31 cellular contexts compared by ENCODE assay signal in the genomic region with DNA sequence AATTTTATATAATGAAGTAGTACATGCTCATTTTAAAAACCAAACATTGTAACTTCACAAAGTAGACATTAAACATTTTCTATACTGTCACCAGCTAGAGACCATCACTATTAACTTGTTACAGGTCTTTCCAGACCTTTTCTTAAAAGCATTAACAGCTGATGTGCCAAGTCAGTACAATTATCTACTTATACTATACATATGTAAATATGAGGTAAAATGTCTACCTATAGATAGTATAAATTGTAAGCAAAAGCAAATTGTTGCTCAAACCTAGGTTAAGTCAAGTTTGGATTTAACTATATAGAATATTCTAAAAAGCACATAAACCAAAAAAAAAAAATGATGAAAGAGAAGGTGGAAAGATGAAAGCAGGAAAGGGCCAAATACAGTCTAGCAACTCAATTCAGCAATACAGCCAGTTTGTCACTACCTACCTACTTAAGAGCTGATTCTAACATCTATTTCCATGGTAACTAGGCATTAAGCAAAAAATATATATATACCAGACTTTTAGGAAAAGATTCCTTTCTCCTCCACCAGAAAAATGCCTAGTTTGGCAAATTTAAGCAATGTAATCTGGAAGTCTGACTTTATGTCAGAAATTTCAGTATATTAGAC. TPM values are rescaled to one million over a fixed set of nuclear protein-coding genes. Genes with fewer than 3 reads are reported as not detected.
DNase-seq lines count a peak whose midpoint lies in the region; ATAC-seq and TF ChIP-seq lines count a peak whose summit lies in the region.
"Had no signal": no experiment of that assay in that cellular context is flagged by ENCODE, and none has a peak within 500 bp of the region (broad histone marks: within the 10 kb centered on the region; RNA-seq: fewer than 3 reads in every experiment).

No MANE protein-coding gene starts in this region.

- peaks cover 7% of the 10 kb centered on the region for H3K36me3 Mint-ChIP-seq in stimulated activated naive CD8-positive, alpha-beta T cell treated with anti-CD3 and anti-CD28 coated beads, Interleukin-15, Interleukin-2, amounts not matched to agents 100 ng/mL and 50 ng/mL, for 24 hours (ENCODE audit: low read depth)
- peaks cover 16% of the 10 kb centered on the region for H3K36me3 Mint-ChIP-seq in endodermal cell (ENCODE audit: low read depth)

- no peak for ATAC-seq in stimulated activated naive CD8-positive, alpha-beta T cell treated with anti-CD3 and anti-CD28 coated beads, Interleukin-15, Interleukin-2, amounts not matched to agents 100 U/mL and 50 U/mL, for 24 hours
- no peak for ATAC-seq in HG03432 (IDR thresholded peaks at IDR 0.05; ENCODE audit: unreplicated experiment)
- ATAC-seq: activated T-cell treated with anti-CD3 and anti-CD28 coated beads, Interleukin-2, amount 50 U/mL, for 4 hours; heart left ventricle; psoas muscle had no signal

- H3K79me1 ChIP-seq in mesendoderm (ENCODE audit: low read length), result peaks cover 7% of the 10 kb centered on the region

- H3K27ac Mint-ChIP-seq in stimulated activated naive CD8-positive, alpha-beta T cell treated with anti-CD3 and anti-CD28 coated beads, Interleukin-15, Interleukin-2, amounts not matched to agents 100 ng/mL and 50 ng/mL, for 24 hours, result peak overlapping the region; percentile 45
- no peak overlapping the region for H3K27ac Mint-ChIP-seq in endodermal cell
- H3K27ac Mint-ChIP-seq: mesothelial cell of epicardium had no signal

- no peak overlapping the region for H3K23ac ChIP-seq in mesendoderm (ENCODE audit: low read length)

- no peak overlapping the region for H2AK5ac ChIP-seq in mesendoderm (ENCODE audit: low read length)

- H3K9me3 Mint-ChIP-seq in stimulated activated naive CD8-positive, alpha-beta T cell treated with anti-CD3 and anti-CD28 coated beads, Interleukin-15, Interleukin-2, amounts not matched to agents 100 ng/mL and 50 ng/mL, for 24 hours, result peaks cover 4% of the 10 kb centered on the region
- H3K9me3 Mint-ChIP-seq in endodermal cell, result peaks cover 15% of the 10 kb centered on the region
- H3K9me3 Mint-ChIP-seq: activated T-cell treated with anti-CD3 and anti-CD28 coated beads, Interleukin-2, amount 50 U/mL, for 4 hours had no signal

- no peak overlapping the region for H3K4me3 ChIP-seq in KMS-11 (IDR thresholded peaks at IDR 0.05; ENCODE audit: insufficient read depth, low read depth, low read length)
- H3K4me3 ChIP-seq in endodermal cell (ENCODE audit: low read length), result no peak overlapping the region
- H3K4me3 ChIP-seq in mesendoderm (ENCODE audit: low read length), result no peak overlapping the region
- H3K4me3 ChIP-seq: adrenal gland; BLaER1 treated with 17β-estradiol and CSF1 and Interleukin-3, amounts not matched to agents 10 nM and 100 nM; GM23248; heart left ventricle; psoas muscle; sigmoid colon; SJSA1 had no signal

- H3K4me3 Mint-ChIP-seq in stimulated activated naive CD8-positive, alpha-beta T cell treated with anti-CD3 and anti-CD28 coated beads, Interleukin-15, Interleukin-2, amounts not matched to agents 100 ng/mL and 50 ng/mL, for 24 hours, result no peak overlapping the region
- no peak overlapping the region for H3K4me3 Mint-ChIP-seq in endodermal cell
- H3K4me3 Mint-ChIP-seq: activated T-cell treated with anti-CD3 and anti-CD28 coated beads, Interleukin-2, amount 50 U/mL, for 4 hours; mesothelial cell of epicardium had no signal

- peaks cover 13% of the 10 kb centered on the region for H3K9me3 ChIP-seq in endodermal cell (ENCODE audit: control insufficient read depth, low read length)
- H3K9me3 ChIP-seq: adrenal gland, psoas muscle, sigmoid colon, SJSA1 had no signal

- TF ChIP-seq CTCF in KMS-11 (conservative IDR thresholded peaks at IDR 0.05; ENCODE audit: low read depth, low read length) (no peak), endodermal cell (conservative IDR thresholded peaks at IDR 0.05) (no peak)

- H3K27ac ChIP-seq in KMS-11 (no peak overlapping the region), endodermal cell (ENCODE audit: low read depth, low read length) (no peak overlapping the region), mesendoderm (ENCODE audit: low read depth, low read length) (no peak overlapping the region)
- H3K27ac ChIP-seq: adrenal gland; BLaER1 treated with 17β-estradiol and CSF1 and Interleukin-3, amounts not matched to agents 10 nM and 100 nM; GM23248; heart left ventricle; psoas muscle; sigmoid colon; SJSA1 had no signal

- H2BK15ac ChIP-seq in mesendoderm (replicated peaks; ENCODE audit: low read depth), result no peak overlapping the region

- no peak overlapping the region for H2AFZ ChIP-seq in KMS-11 (ENCODE audit: low read depth)
- H2AFZ ChIP-seq: GM23248 had no signal

- H3K9ac ChIP-seq in KMS-11, result no peak overlapping the region
- H3K9ac ChIP-seq in endodermal cell (ENCODE audit: extremely low read depth, low read length, poor library complexity, severe bottlenecking), result peak overlapping the region; percentile 3
- no peak overlapping the region for H3K9ac ChIP-seq in mesendoderm (ENCODE audit: low read length)
- H3K9ac ChIP-seq: BLaER1 treated with 17β-estradiol and CSF1 and Interleukin-3, amounts not matched to agents 10 nM and 100 nM; GM23248 had no signal

- no peak overlapping the region for H4K8ac ChIP-seq in mesendoderm (ENCODE audit: low read depth, low read length)

- no peak overlapping the region for H2BK120ac ChIP-seq in mesendoderm (ENCODE audit: low read depth, low read length)

- H3K56ac ChIP-seq in mesendoderm (ENCODE audit: low read length), result no peak overlapping the region

- peaks cover 85% of the 10 kb centered on the region for H3K79me2 ChIP-seq in KMS-11 (ENCODE audit: insufficient read depth, low read depth)
- peaks cover 67% of the 10 kb centered on the region for H3K79me2 ChIP-seq in mesendoderm (ENCODE audit: control insufficient read depth, insufficient read depth, low read length)

- H3K4me2 ChIP-seq in KMS-11 (peak overlapping the region; percentile 9; the same call in 1 of the 2 replicates), mesendoderm (ENCODE audit: low read length) (no peak overlapping the region)

- H3K4me1 Mint-ChIP-seq in stimulated activated naive CD8-positive, alpha-beta T cell treated with anti-CD3 and anti-CD28 coated beads, Interleukin-15, Interleukin-2, amounts not matched to agents 100 ng/mL and 50 ng/mL, for 24 hours (ENCODE audit: low read depth), result peaks cover 72% of the 10 kb centered on the region
- peaks cover 11% of the 10 kb centered on the region for H3K4me1 Mint-ChIP-seq in endodermal cell

- H3K4me1 ChIP-seq in KMS-11 (ENCODE audit: low read depth, poor library complexity, severe bottlenecking), result peaks cover 56% of the 10 kb centered on the region
- H3K4me1 ChIP-seq in endodermal cell (ENCODE audit: control insufficient read depth, insufficient read depth, low read length), result peaks cover 8% of the 10 kb centered on the region
- peaks cover 2% of the 10 kb centered on the region for H3K4me1 ChIP-seq in mesendoderm (ENCODE audit: control insufficient read depth, low read depth, low read length)

- no peak overlapping the region for H3K4ac ChIP-seq in mesendoderm (ENCODE audit: low read depth, low read length)

- no peaks in the 10 kb centered on the region for H3K27me3 Mint-ChIP-seq in stimulated activated naive CD8-positive, alpha-beta T cell treated with anti-CD3 and anti-CD28 coated beads, Interleukin-15, Interleukin-2, amounts not matched to agents 100 ng/mL and 50 ng/mL, for 24 hours
- no peaks in the 10 kb centered on the region for H3K27me3 Mint-ChIP-seq in endodermal cell (ENCODE audit: insufficient read depth)
- H3K27me3 Mint-ChIP-seq: IgD-negative memory B cell had no signal

- no peak overlapping the region for H4K5ac ChIP-seq in mesendoderm (ENCODE audit: low read length)

- no peak for DNase-seq in stimulated activated naive CD8-positive, alpha-beta T cell treated with anti-CD3 and anti-CD28 coated beads, Interleukin-15, Interleukin-2, amounts not matched to agents 100 U/mL and 50 U/mL, for 24 hours
- no peak for DNase-seq in endodermal cell
- no peak for DNase-seq in mesendoderm
- DNase-seq in NCI-H1930 (lab: John Stamatoyannopoulos, UW), result no peak
- DNase-seq: activated CD4-positive, alpha-beta T cell treated with anti-CD3 and anti-CD28 coated beads for 1 hour; activated T-cell treated with anti-CD3 and anti-CD28 coated beads, Interleukin-2, amount 50 U/mL, for 4 hours; adrenal gland; Calu3; central memory CD4-positive, alpha-beta T cell; foreskin melanocyte; GM23248; heart left ventricle; kidney glomerular epithelial cell; NCI-H1092; NCI-H187; NCI-H510A treated with DMSO at 0.1 percent for 48 hours; occipital lobe; psoas muscle; RPMI8226; sigmoid colon; stimulated activated CD4-positive, alpha-beta T cell treated with anti-CD3 and anti-CD28 coated beads, Interleukin-4, amount 100 ng/mL, for 1 hour; substantia nigra; T-helper 1 cell; trophoblast cell had no signal

- H2BK5ac ChIP-seq in mesendoderm (ENCODE audit: low read length), result no peak overlapping the region

- H3K27me3 ChIP-seq in KMS-11 (ENCODE audit: insufficient read depth, low read depth) (no peaks in the 10 kb centered on the region), endodermal cell (ENCODE audit: control insufficient read depth, insufficient read depth, low read length, poor library complexity, severe bottlenecking) (no peaks in the 10 kb centered on the region), mesendoderm (ENCODE audit: insufficient read depth, low read length, poor library complexity) (no peaks in the 10 kb centered on the region)
- H3K27me3 ChIP-seq: adrenal gland; BLaER1 treated with 17β-estradiol and CSF1 and Interleukin-3, amounts not matched to agents 10 nM and 100 nM; heart left ventricle; sigmoid colon; SJSA1 had no signal

- no peak overlapping the region for H3K18ac ChIP-seq in mesendoderm (ENCODE audit: low read length)

- H4K20me1 ChIP-seq in KMS-11 (ENCODE audit: insufficient read depth), result peaks cover 40% of the 10 kb centered on the region

- no peaks in the 10 kb centered on the region for H3K36me3 ChIP-seq in KMS-11 (ENCODE audit: insufficient read depth)
- H3K36me3 ChIP-seq in endodermal cell (ENCODE audit: control insufficient read depth, insufficient read depth, low read length), result peaks cover 13% of the 10 kb centered on the region
- no peaks in the 10 kb centered on the region for H3K36me3 ChIP-seq in mesendoderm (ENCODE audit: control insufficient read depth, insufficient read depth, low read length)
- H3K36me3 ChIP-seq: adrenal gland, heart left ventricle, sigmoid colon, SJSA1 had no signal

RNA-seq across cellular contexts. Expression of a gene that starts 34.5 kb away (rescaled TPM):
- total RNA-seq in endodermal cell, result 10 to 100 TPM; 40.6 to 43.1 TPM
- polyA plus RNA-seq in endodermal cell (2013, experiment 1 of 2), result 36.7 TPM
- polyA plus RNA-seq in endodermal cell (2013, experiment 2 of 2), result 36.7 TPM
- polyA plus RNA-seq in mesendoderm (2013, experiment 1 of 2), result 14.8 TPM
- polyA plus RNA-seq in mesendoderm (2013, experiment 2 of 2), result 15.0 TPM

RNA-seq across cellular contexts. Expression of a gene that starts 34.9 kb away (rescaled TPM):
- 10 to 100 TPM; 56.3 to 64.6 TPM for total RNA-seq in endodermal cell
- 46.3 TPM for polyA plus RNA-seq in endodermal cell (2013, experiment 1 of 2)
- 40.2 TPM for polyA plus RNA-seq in endodermal cell (2013, experiment 2 of 2)
- polyA plus RNA-seq in mesendoderm (2013, experiment 1 of 2), result 28.7 TPM
- polyA plus RNA-seq in mesendoderm (2013, experiment 2 of 2), result 27.1 TPM
